Comparison of ENCODE assay signal across 1 cellular context in genomic region chr1:225825606-225826005, GRCh38.
TF ChIP-seq lines count a peak whose summit lies in the region.

No MANE protein-coding gene starts in this region.

TF ChIP-seq in HEK293, 187 proteins besides CTCF, POLR2A, EP300 and RAD21 (continued from another document):
- TF ChIP-seq PRDM2 (tag by site-specific recombination; IDR thresholded peaks at IDR 0.05; ENCODE audit: borderline replicate concordance), result no peak
- peak; percentile 51; the same call in 1 of the 2 replicates for TF ChIP-seq EGR2 (tag by site-specific recombination; IDR thresholded peaks at IDR 0.05; ENCODE audit: low read depth)
